ENCODE assay signal across 12 cellular contexts in genomic region chr15:32723171-32723948, GRCh38. TPM values are rescaled to one million over a fixed set of nuclear protein-coding genes. Genes with fewer than 3 reads are reported as not detected.
DNase-seq lines count a peak whose midpoint lies in the region; ATAC-seq, FAIRE-seq and TF ChIP-seq lines count a peak whose summit lies in the region.
"Had no signal": no experiment of that assay in that cellular context is flagged by ENCODE, and none has a peak within 500 bp of the region (broad histone marks: within the 10 kb centered on the region; RNA-seq: fewer than 3 reads in every experiment).

No MANE protein-coding gene starts in this region.

- peaks cover 68% of the 10 kb centered on the region for H3F3A ChIP-seq in SK-N-SH (replicated peaks; ENCODE audit: insufficient read depth)

- peak; percentile 79 for ATAC-seq in GM19468 (IDR thresholded peaks at IDR 0.05; ENCODE audit: extremely low read depth, unreplicated experiment)
- peak; percentile 86 for ATAC-seq in HG02970 (IDR thresholded peaks at IDR 0.05; ENCODE audit: low FRiP score, unreplicated experiment)
- ATAC-seq: WTC11 had no signal

- DNase-seq in GM18507 (ENCODE audit: extremely low spot score, insufficient read length, low read depth) (peak; percentile 20), HTR-8/SVneo (ENCODE audit: insufficient read length, low spot score) (no peak), NCI-H82 treated with DMSO at 0.1 percent for 48 hours (lab: John Stamatoyannopoulos, UW; ENCODE audit: unreplicated experiment) (no peak), SK-N-SH (no peak)
- DNase-seq in activated effector memory CD4-positive, alpha-beta T cell treated with Interleukin-2 at 50 U/mL for 16 hours = no peak
- DNase-seq: adrenal gland, NCI-H1092 treated with DMSO at 0.1 percent for 48 hours, PC-9 had no signal

- 89% methylated on average over 2 of the region's 2 CpGs for WGBS in SK-N-SH (ENCODE audit: low lambda C conversion rate)

- no peak for TF ChIP-seq CTCF in OCI-LY3 (IDR thresholded peaks at IDR 0.05; ENCODE audit: low read depth, low read length)
- TF ChIP-seq CTCF in SK-N-SH (IDR thresholded peaks at IDR 0.05) = no peak

- H4K20me1 ChIP-seq in OCI-LY3 (ENCODE audit: insufficient read depth, low read length) (peaks cover 14% of the 10 kb centered on the region), SK-N-SH (ENCODE audit: insufficient read depth) (peaks cover 10% of the 10 kb centered on the region; the same call in 1 of the 2 replicates)

- H2AFZ ChIP-seq in OCI-LY3 (ENCODE audit: low read depth, low read length) (no peak overlapping the region), SK-N-SH (ENCODE audit: low read depth) (no peak overlapping the region)
- H2AFZ ChIP-seq: PC-9 had no signal

- POLR2A ChIA-PET in SK-N-SH (lab: Yijun Ruan, JAX) = no interaction called here

- H3K27ac ChIP-seq in OCI-LY3 (ENCODE audit: low read length) (no peak overlapping the region), SK-N-SH (ENCODE audit: low read depth in 2 of 2, low read length in 1 of 2) (peak overlapping the region in 1 of 2 experiments; percentile 69; a peak in 1 of 4 replicates)
- H3K27ac ChIP-seq: adrenal gland, PC-9 had no signal

- no peak for TF ChIP-seq RAD21 in SK-N-SH (IDR thresholded peaks at IDR 0.05; ENCODE audit: low read length)

- H3K9me2 ChIP-seq in SK-N-SH = no peaks in the 10 kb centered on the region

- H3K4me3 ChIP-seq in OCI-LY3 (ENCODE audit: low read length) (peak overlapping the region; percentile 22; the same call in 1 of the 2 replicates), SK-N-SH (ENCODE audit: low read depth in 2 of 2, low read length in 1 of 2) (no peak overlapping the region)
- H3K4me3 ChIP-seq: adrenal gland, PC-9 had no signal

- CTCF ChIA-PET in SK-N-SH (lab: Yijun Ruan, JAX) = interaction anchor here (0.6 to 1.3 kb wide), 2 partner anchors 20 to 61 kb away, joined by 4 read pairs; no protein-coding TSS in a partner anchor

- H3K9ac ChIP-seq in OCI-LY3 (ENCODE audit: low read length) (no peak overlapping the region), SK-N-SH (no peak overlapping the region)

- no peak for TF ChIP-seq EP300 in SK-N-SH (IDR thresholded peaks at IDR 0.05; ENCODE audit: borderline replicate concordance in 1 of 2, low read depth in 1 of 2, low read length in 1 of 2)

- H3K4me1 ChIP-seq in OCI-LY3 (ENCODE audit: low read length) (peaks cover 19% of the 10 kb centered on the region), SK-N-SH (ENCODE audit: control insufficient read depth in 1 of 2, insufficient read depth in 2 of 2, low read depth in 1 of 2, low read length in 1 of 2) (peaks cover 0 to 7% of the 10 kb centered on the region in 2 experiments; a peak in 1 of 4 replicates)

- H3K4me2 ChIP-seq in OCI-LY3 (ENCODE audit: low read length) (peak overlapping the region; percentile 60), SK-N-SH (no peak overlapping the region)
- H3K4me2 ChIP-seq: PC-9 had no signal

- no peaks in the 10 kb centered on the region for H3K9me3 ChIP-seq in OCI-LY3 (ENCODE audit: insufficient read depth, low read length)
- H3K9me3 ChIP-seq in SK-N-SH = no peaks in the 10 kb centered on the region
- H3K9me3 ChIP-seq: adrenal gland had no signal

- peaks cover 65% of the 10 kb centered on the region for H3K27me3 ChIP-seq in OCI-LY3 (ENCODE audit: low read depth, low read length)
- H3K27me3 ChIP-seq in SK-N-SH (ENCODE audit: insufficient read depth) = no peaks in the 10 kb centered on the region

- peak; percentile 89 for FAIRE-seq in GM18507 (lab: Jason Lieb, UNC)
- no peak for FAIRE-seq in HTR-8/SVneo (lab: Jason Lieb, UNC)

- H3K79me2 ChIP-seq in OCI-LY3 (ENCODE audit: low read length) = no peaks in the 10 kb centered on the region
- H3K79me2 ChIP-seq in SK-N-SH (ENCODE audit: insufficient read depth) = peaks cover 100% of the 10 kb centered on the region

- no peaks in the 10 kb centered on the region for H3K36me3 ChIP-seq in OCI-LY3 (replicated peaks; ENCODE audit: low read depth, low read length)
- peaks cover 0 to 60% of the 10 kb centered on the region in 2 experiments for H3K36me3 ChIP-seq in SK-N-SH (replicated peaks in 1 of 2; ENCODE audit: control insufficient read depth in 1 of 2, insufficient read depth in 2 of 2, low read length in 1 of 2)
- H3K36me3 ChIP-seq: adrenal gland had no signal

TF ChIP-seq in SK-N-SH, 30 proteins besides CTCF, POLR2A, EP300 and RAD21:
- TF ChIP-seq RXRA (IDR thresholded peaks at IDR 0.05; ENCODE audit: borderline replicate concordance, low read depth) = no peak
- TF ChIP-seq MEF2A (IDR thresholded peaks at IDR 0.05; ENCODE audit: borderline replicate concordance, low read depth) = no peak
- no peak for TF ChIP-seq TEAD4 (IDR thresholded peaks at IDR 0.05; ENCODE audit: borderline replicate concordance, insufficient read depth)
- TF ChIP-seq RCOR1 (IDR thresholded peaks at IDR 0.05; ENCODE audit: low read length) = no peak
- no peak for TF ChIP-seq SMC3 (IDR thresholded peaks at IDR 0.05; ENCODE audit: low read depth, low read length)
- no peak for TF ChIP-seq NFIC (IDR thresholded peaks at IDR 0.05; ENCODE audit: borderline replicate concordance)
- TF ChIP-seq, protein P1, sequence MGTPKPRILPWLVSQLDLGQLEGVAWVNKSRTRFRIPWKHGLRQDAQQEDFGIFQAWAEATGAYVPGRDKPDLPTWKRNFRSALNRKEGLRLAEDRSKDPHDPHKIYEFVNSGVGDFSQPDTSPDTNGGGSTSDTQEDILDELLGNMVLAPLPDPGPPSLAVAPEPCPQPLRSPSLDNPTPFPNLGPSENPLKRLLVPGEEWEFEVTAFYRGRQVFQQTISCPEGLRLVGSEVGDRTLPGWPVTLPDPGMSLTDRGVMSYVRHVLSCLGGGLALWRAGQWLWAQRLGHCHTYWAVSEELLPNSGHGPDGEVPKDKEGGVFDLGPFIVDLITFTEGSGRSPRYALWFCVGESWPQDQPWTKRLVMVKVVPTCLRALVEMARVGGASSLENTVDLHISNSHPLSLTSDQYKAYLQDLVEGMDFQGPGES (IDR thresholded peaks at IDR 0.05; ENCODE audit: low read depth, low read length) = no peak
- TF ChIP-seq TAF1 (IDR thresholded peaks at IDR 0.05; ENCODE audit: borderline replicate concordance, low read depth, low read length) = no peak
- TF ChIP-seq RFX5 (IDR thresholded peaks at IDR 0.05; ENCODE audit: low read length) = no peak

RNA-seq across cellular contexts. Expression of gene GREM1, which starts 5.6 kb away (rescaled TPM):
- 23.9 and 46.4 TPM in 2 replicates for polyA plus RNA-seq in SK-N-SH (2012; rRNA removed)
- 44.0 and 44.4 TPM in 2 replicates for polyA plus RNA-seq in SK-N-SH (2012; cell fraction: cytosol; rRNA removed)
- polyA plus RNA-seq in SK-N-SH (2012; cell fraction: nucleus; rRNA removed) = 9.8 and 32.2 TPM in 2 replicates
